11 cellular contexts compared by ENCODE assay signal in genomic region chr4:138669479-138670165, GRCh38.
DNase-seq lines count a peak whose midpoint lies in the region; ATAC-seq, FAIRE-seq and TF ChIP-seq lines count a peak whose summit lies in the region.
"Had no signal": no experiment of that assay in that cellular context is flagged by ENCODE, and none has a peak within 500 bp of the region (broad histone marks: within the 10 kb centered on the region; RNA-seq: fewer than 3 reads in every experiment).

No MANE protein-coding gene starts in this region.

- H4K20me1 ChIP-seq in GM12878 (ENCODE audit: control insufficient read depth, insufficient read depth) = no peaks in the 10 kb centered on the region

- TF ChIP-seq RAD21 in GM12878 (IDR thresholded peaks at IDR 0.05; ENCODE audit: insufficient read depth, low read depth, low read length) = no peak

- TF ChIP-seq CTCF in GM12878 (IDR thresholded peaks at IDR 0.05 in 2 of 3, conservative IDR thresholded peaks at IDR 0.05 in 1 of 3; ENCODE audit: control insufficient read depth in 2 of 3, extremely low read depth in 1 of 3, insufficient read depth in 1 of 3, low read depth in 3 of 3, low read length in 3 of 3) = no peak

- no peaks in the 10 kb centered on the region; the same call in 1 of the 2 replicates for H3K4me1 ChIP-seq in GM12878 (ENCODE audit: control insufficient read depth, insufficient read depth, low read length)

- no peak overlapping the region for H3K4me2 ChIP-seq in GM12878 (ENCODE audit: control insufficient read depth, insufficient read depth)

- RAD21 ChIA-PET in GM12878 (lab: Charles Lee; ENCODE audit: unreplicated experiment) = interaction anchor here (0.6 to 1.9 kb wide), 4 partner anchors 8 to 40 kb away, joined by 3 to 8 read pairs (median 5); no protein-coding TSS in a partner anchor

- 47% methylated on average over 6 of the region's 6 CpGs for WGBS in GM12878 (ENCODE audit: insufficient coverage, insufficient replicate concordance, low lambda C conversion rate, missing lambda C conversion rate)

- H3K79me2 ChIP-seq in GM12878 (ENCODE audit: control insufficient read depth, insufficient read depth, low read length) = no peaks in the 10 kb centered on the region

- DNase-seq in GM12878 (ENCODE audit: low read depth, low spot score) (no peak), smooth muscle cell of the brain vasculature (ENCODE audit: low read depth, low spot score) (peak; percentile 70), NCI-H2171 (lab: John Stamatoyannopoulos, UW) (no peak), NCI-H1092 (lab: John Stamatoyannopoulos, UW) (no peak)
- no peak for DNase-seq in activated T-cell treated with anti-CD3 and anti-CD28 coated beads, Interleukin-2, amount 50 U/mL, for 48 hours
- DNase-seq: adrenal gland; naive thymus-derived CD8-positive, alpha-beta T cell; NCI-H2081 treated with DMSO at 0.1 percent for 48 hours had no signal

- SMC1A ChIA-PET in GM12878 (lab: Charles Lee; ENCODE audit: uncharacterized antibody, unreplicated experiment) = interaction anchor here (0.6 to 2.8 kb wide), 7 partner anchors 10 to 1083 kb away, joined by 3 to 31 read pairs (median 4); no protein-coding TSS in a partner anchor

- in situ Hi-C loops in GM12878 (cut with MboI) = no loop called here

- no peak for TF ChIP-seq POLR2A in GM12878 (IDR thresholded peaks at IDR 0.05; ENCODE audit: low read depth, low read length)

- H3K27ac ChIP-seq in GM12878 (ENCODE audit: control insufficient read depth, insufficient read depth) = no peak overlapping the region
- H3K27ac ChIP-seq: adrenal gland had no signal

- H2AFZ ChIP-seq in GM12878 (ENCODE audit: control insufficient read depth, low read depth, low read length) = no peak overlapping the region

- H3K9me3 ChIP-seq in GM12878 (replicated peaks; ENCODE audit: control insufficient read depth, insufficient read depth, low read length) = no peaks in the 10 kb centered on the region
- H3K9me3 ChIP-seq: adrenal gland had no signal

- POLR2A ChIA-PET in GM12878 (lab: Charles Lee) = interaction anchor here (1.7 kb wide), 1 partner anchor 11 kb away, joined by 4 read pairs; no protein-coding TSS in a partner anchor

- no peaks in the 10 kb centered on the region for H3K36me3 ChIP-seq in GM12878 (ENCODE audit: control insufficient read depth in 2 of 2, insufficient read depth in 2 of 2, low read length in 1 of 2)
- H3K36me3 ChIP-seq: adrenal gland had no signal

- intact Hi-C loops in GM12878 (cut with micrococcal nuclease; ENCODE audit: unreplicated experiment) = loop anchor here (10.0 kb wide), 1 partner anchor 425 kb away; the partner anchor contains the start of gene SLC7A11

- ATAC-seq in GM19035 (IDR thresholded peaks at IDR 0.05; ENCODE audit: unreplicated experiment) (peak; percentile 53), HG03442 (IDR thresholded peaks at IDR 0.05; ENCODE audit: unreplicated experiment) (peak; percentile 48), GM12878 (peak; percentile 60)
- ATAC-seq: naive thymus-derived CD8-positive, alpha-beta T cell had no signal

- CTCF ChIA-PET in GM12878 (lab: Yijun Ruan, JAX) = interaction anchor here (2.3 to 2.4 kb wide), 2 partner anchors 9 to 11 kb away, joined by 7 to 15 read pairs; no protein-coding TSS in a partner anchor

- H3K4me3 ChIP-seq in GM12878 = no peak overlapping the region
- H3K4me3 ChIP-seq: adrenal gland had no signal

- no peak overlapping the region for H3K9ac ChIP-seq in GM12878 (ENCODE audit: control insufficient read depth, insufficient read depth, low read length)

- no peak for FAIRE-seq in GM12878 (lab: Jason Lieb, UNC)
- FAIRE-seq: endometrium had no signal

- peaks cover 0 to 2% of the 10 kb centered on the region in 2 experiments; a peak in 1 of 4 replicates for H3K27me3 ChIP-seq in GM12878 (replicated peaks in 1 of 2; ENCODE audit: control insufficient read depth in 2 of 2, insufficient read depth in 2 of 2, low read length in 1 of 2)
- H3K27me3 ChIP-seq: adrenal gland had no signal

- no peak; a peak in 1 of 4 replicates for TF ChIP-seq EP300 in GM12878 (IDR thresholded peaks at IDR 0.05; ENCODE audit: borderline replicate concordance in 1 of 2, control insufficient read depth in 1 of 2, low read depth in 2 of 2, low read length in 2 of 2)

- BruUV-seq in GM12878 (replicated peaks; lab: Mats Ljungman, UMichigan) = no TSS peak

TF ChIP-seq in GM12878, 131 proteins besides CTCF, POLR2A, EP300 and RAD21:
- peak; percentile 51; the same call in 1 of the 2 replicates for TF ChIP-seq CREM (IDR thresholded peaks at IDR 0.05; ENCODE audit: low read depth)
- peak; percentile 51; the same call in 1 of the 2 replicates for TF ChIP-seq ATF7 (IDR thresholded peaks at IDR 0.05; ENCODE audit: low read depth)
- peak; percentile 47; the same call in 1 of the 2 replicates for TF ChIP-seq CREB1 (IDR thresholded peaks at IDR 0.05; ENCODE audit: low read depth)
- peak; percentile 45; the same call in 1 of the 2 replicates for TF ChIP-seq RUNX3 (IDR thresholded peaks at IDR 0.05; ENCODE audit: low read length)
- peak; percentile 89 for TF ChIP-seq SPI1 (IDR thresholded peaks at IDR 0.05; ENCODE audit: borderline replicate concordance, insufficient read depth, low read depth, low read length)
- TF ChIP-seq TARDBP (IDR thresholded peaks at IDR 0.05; ENCODE audit: borderline replicate concordance) = no peak
- no peak for TF ChIP-seq MEF2A (IDR thresholded peaks at IDR 0.05; ENCODE audit: insufficient read depth, low read depth, low read length)
- peak; percentile 69 for TF ChIP-seq BCL11A (IDR thresholded peaks at IDR 0.05; ENCODE audit: low read depth, low read length)
- TF ChIP-seq MTA2 (IDR thresholded peaks at IDR 0.05; ENCODE audit: low read depth) = peak; percentile 72; the same call in 1 of the 2 replicates
- TF ChIP-seq NBN (IDR thresholded peaks at IDR 0.05) = no peak
- peak; percentile 33; the same call in 1 of the 2 replicates for TF ChIP-seq ATF2 (IDR thresholded peaks at IDR 0.05; ENCODE audit: low read length)
- TF ChIP-seq ZNF384 (IDR thresholded peaks at IDR 0.05; ENCODE audit: borderline replicate concordance, low read depth, low read length) = peak; percentile 35; the same call in 1 of the 2 replicates
- TF ChIP-seq STAT1 (conservative IDR thresholded peaks at IDR 0.05) = no peak
- TF ChIP-seq JUNB (IDR thresholded peaks at IDR 0.05) = peak; percentile 15; the same call in 1 of the 2 replicates
